1 cellular context compared by ENCODE assay signal in the genomic region with DNA sequence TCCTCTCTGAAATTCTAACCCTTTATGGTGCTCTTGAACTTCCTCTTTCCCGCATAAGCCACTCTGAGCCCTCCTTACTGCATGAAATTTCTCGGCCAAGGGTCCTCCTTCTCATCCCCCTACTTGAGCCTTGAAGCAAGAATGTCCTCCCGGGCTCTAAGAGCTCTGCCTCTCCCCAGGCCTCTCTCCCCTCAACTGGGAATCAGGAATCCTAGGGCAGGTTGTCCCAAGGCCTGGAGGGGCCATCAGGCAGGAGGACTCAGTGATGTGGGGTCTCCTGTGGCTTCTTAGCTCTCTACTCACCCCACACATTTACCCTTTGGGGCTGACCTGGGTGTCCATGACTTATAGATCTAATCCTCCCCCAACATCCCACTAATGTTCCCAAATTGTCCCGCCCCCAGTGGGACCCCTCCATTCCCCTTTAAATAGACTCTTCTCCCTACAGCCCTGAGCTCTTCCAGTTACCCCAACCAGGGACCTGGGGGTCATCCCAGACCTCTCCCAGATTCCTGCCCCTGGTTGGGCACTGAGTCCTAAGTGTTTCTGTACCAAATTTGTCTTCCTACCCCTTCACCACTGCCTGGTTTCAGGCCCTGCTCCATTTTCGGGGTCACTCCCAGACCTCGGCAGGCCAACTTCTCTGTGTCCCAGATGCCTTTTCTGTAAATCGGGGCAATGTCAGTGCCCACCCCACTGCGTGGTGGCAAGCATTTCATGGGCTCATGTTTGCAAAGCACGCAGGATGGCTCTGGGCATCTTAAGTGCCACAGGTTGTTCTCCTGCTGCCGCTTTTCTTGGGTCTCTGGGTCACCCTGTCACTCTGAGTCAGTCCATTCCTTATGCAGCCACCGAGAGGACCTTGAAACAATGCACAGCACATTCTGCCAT.
TF ChIP-seq lines count a peak whose summit lies in the region.

No MANE protein-coding gene starts in this region.

TF ChIP-seq in IMR-90, 13 proteins besides CTCF, POLR2A, EP300 and RAD21 (continued from another document):
- no peak for TF ChIP-seq BHLHE40 (IDR thresholded peaks at IDR 0.05; ENCODE audit: low read depth, low read length)
- TF ChIP-seq RFX5 (IDR thresholded peaks at IDR 0.05; ENCODE audit: low read depth, low read length), result no peak
- no peak for TF ChIP-seq FOS (IDR thresholded peaks at IDR 0.05; ENCODE audit: low read depth, low read length)
- no peak for TF ChIP-seq SMC3 (IDR thresholded peaks at IDR 0.05; ENCODE audit: low read depth, low read length)
- TF ChIP-seq, protein P1, sequence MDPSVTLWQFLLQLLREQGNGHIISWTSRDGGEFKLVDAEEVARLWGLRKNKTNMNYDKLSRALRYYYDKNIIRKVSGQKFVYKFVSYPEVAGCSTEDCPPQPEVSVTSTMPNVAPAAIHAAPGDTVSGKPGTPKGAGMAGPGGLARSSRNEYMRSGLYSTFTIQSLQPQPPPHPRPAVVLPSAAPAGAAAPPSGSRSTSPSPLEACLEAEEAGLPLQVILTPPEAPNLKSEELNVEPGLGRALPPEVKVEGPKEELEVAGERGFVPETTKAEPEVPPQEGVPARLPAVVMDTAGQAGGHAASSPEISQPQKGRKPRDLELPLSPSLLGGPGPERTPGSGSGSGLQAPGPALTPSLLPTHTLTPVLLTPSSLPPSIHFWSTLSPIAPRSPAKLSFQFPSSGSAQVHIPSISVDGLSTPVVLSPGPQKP (IDR thresholded peaks at IDR 0.05; ENCODE audit: borderline replicate concordance, low read depth, low read length), result no peak
- no peak for TF ChIP-seq MAZ (IDR thresholded peaks at IDR 0.05; ENCODE audit: borderline replicate concordance, low read depth, low read length)
- TF ChIP-seq MXI1 (IDR thresholded peaks at IDR 0.05; ENCODE audit: borderline replicate concordance, low read depth, low read length), result no peak
- no peak for TF ChIP-seq NFE2L2 (IDR thresholded peaks at IDR 0.05; ENCODE audit: low read depth, low read length)
